Comparison of ENCODE assay signal across 24 cellular contexts in genomic region chr15:55007561-55007960, GRCh38.
DNase-seq lines count a peak whose midpoint lies in the region; ATAC-seq and TF ChIP-seq lines count a peak whose summit lies in the region.
"Had no signal": no experiment of that assay in that cellular context is flagged by ENCODE, and none has a peak within 500 bp of the region (broad histone marks: within the 10 kb centered on the region; RNA-seq: fewer than 3 reads in every experiment).

No MANE protein-coding gene starts in this region.

- TF ChIP-seq POLR2A in uterus (IDR thresholded peaks at IDR 0.05), result no peak

- TF ChIP-seq CTCF in A673 (conservative IDR thresholded peaks at IDR 0.05; ENCODE audit: low read depth, low read length), result no peak
- no peak for TF ChIP-seq CTCF in uterus (IDR thresholded peaks at IDR 0.05)

- H3K36me3 ChIP-seq in A673 (ENCODE audit: insufficient read depth, low read length, poor library complexity, severe bottlenecking) (no peaks in the 10 kb centered on the region), uterus (no peaks in the 10 kb centered on the region)
- H3K36me3 ChIP-seq: Peyer's patch had no signal

- H3K27me3 ChIP-seq in A673 (replicated peaks; ENCODE audit: insufficient read depth, low read depth, low read length, poor library complexity) (no peaks in the 10 kb centered on the region), uterus (no peaks in the 10 kb centered on the region)
- H3K27me3 ChIP-seq: Peyer's patch had no signal

- H3K9me3 ChIP-seq in A673 (ENCODE audit: low read depth, low read length, poor library complexity, severe bottlenecking), result no peaks in the 10 kb centered on the region
- H3K9me3 ChIP-seq in uterus, result no peaks in the 10 kb centered on the region
- H3K9me3 ChIP-seq: Peyer's patch had no signal

- no peak for ATAC-seq in GM18498 (IDR thresholded peaks at IDR 0.05; ENCODE audit: unreplicated experiment)
- ATAC-seq: HCT116, T-helper 17 cell had no signal

- H3K27ac ChIP-seq in A673 (ENCODE audit: low read depth, low read length, poor library complexity, severe bottlenecking) (no peak overlapping the region), uterus (no peak overlapping the region)
- H3K27ac ChIP-seq: parathyroid adenoma, Peyer's patch had no signal

- intact Hi-C loops in A673 (cut with micrococcal nuclease; ENCODE audit: unreplicated experiment) (no loop called here), uterus (cut with DNase I; ENCODE audit: low total_unique reads) (no loop called here)

- peak; percentile 63 for DNase-seq in KBM-7
- DNase-seq in UCSD-AML1 (lab: John Stamatoyannopoulos, UW; ENCODE audit: unreplicated experiment), result peak; percentile 19
- DNase-seq in inferior parietal cortex (ENCODE audit: extremely low spot score), result peak; percentile 11
- peak; percentile 27 for DNase-seq in superior temporal gyrus (ENCODE audit: extremely low spot score)
- no peak for DNase-seq in A673 (ENCODE audit: low spot score)
- no peak for DNase-seq in uterus
- DNase-seq: activated CD4-positive, alpha-beta T cell treated with anti-CD3 and anti-CD28 coated beads, Interleukin-2, amount 50 U/mL, for 48 hours; activated CD4-positive, CD25-positive, alpha-beta regulatory T cell; activated CD8-positive, alpha-beta memory T cell treated with anti-CD3 and anti-CD28 coated beads, Interleukin-2, amount 50 U/mL, for 48 hours; activated naive CD8-positive, alpha-beta T cell treated with anti-CD3 and anti-CD28 coated beads, Interleukin-2, amount 10 ng/mL, durations not matched to agents 7 days and 5 days; DMS79; effector CD4-positive, alpha-beta T cell; erythroblast; foreskin fibroblast; kidney glomerular epithelial cell; NCI-H1092 treated with DMSO at 0.1 percent for 48 hours; NCI-H2081; NCI-H446; nephron progenitor cell; T-helper 17 cell had no signal

- H3K4me1 ChIP-seq in A673 (ENCODE audit: insufficient read depth, low read length, poor library complexity, severe bottlenecking) (no peaks in the 10 kb centered on the region), uterus (no peaks in the 10 kb centered on the region)
- H3K4me1 ChIP-seq: parathyroid adenoma, Peyer's patch had no signal

- H3K4me3 ChIP-seq in A673 (ENCODE audit: low read depth, low read length, poor library complexity, severe bottlenecking), result no peak overlapping the region
- no peak overlapping the region for H3K4me3 ChIP-seq in uterus
- H3K4me3 ChIP-seq: Peyer's patch had no signal

- in situ Hi-C loops in KBM-7 (cut with MboI; ENCODE audit: low pct_unique_long_range_greater_than_20kb, low sequenced_read_pairs), result no loop called here

- no TSS peak for BruUV-seq in A673 (replicated peaks; lab: Mats Ljungman, UMichigan)

- POLR2A ChIA-PET in A673 (lab: Charles Lee; ENCODE audit: low non-redundant PET), result no interaction called here

- CTCF ChIA-PET in A673 (lab: Charles Lee), result no interaction called here

Comparison
In these comparisons a context has a peak if more than half of its experiments do, and no peak if none do; other contexts are left out.
1. DNase-seq: peak in KBM-7 (single experiment), UCSD-AML1 (single experiment), inferior parietal cortex (single experiment) and superior temporal gyrus (single experiment); none in A673 (single experiment) and uterus (0 of 2).